ENCODE assay signal across 14 cellular contexts in the genomic region with DNA sequence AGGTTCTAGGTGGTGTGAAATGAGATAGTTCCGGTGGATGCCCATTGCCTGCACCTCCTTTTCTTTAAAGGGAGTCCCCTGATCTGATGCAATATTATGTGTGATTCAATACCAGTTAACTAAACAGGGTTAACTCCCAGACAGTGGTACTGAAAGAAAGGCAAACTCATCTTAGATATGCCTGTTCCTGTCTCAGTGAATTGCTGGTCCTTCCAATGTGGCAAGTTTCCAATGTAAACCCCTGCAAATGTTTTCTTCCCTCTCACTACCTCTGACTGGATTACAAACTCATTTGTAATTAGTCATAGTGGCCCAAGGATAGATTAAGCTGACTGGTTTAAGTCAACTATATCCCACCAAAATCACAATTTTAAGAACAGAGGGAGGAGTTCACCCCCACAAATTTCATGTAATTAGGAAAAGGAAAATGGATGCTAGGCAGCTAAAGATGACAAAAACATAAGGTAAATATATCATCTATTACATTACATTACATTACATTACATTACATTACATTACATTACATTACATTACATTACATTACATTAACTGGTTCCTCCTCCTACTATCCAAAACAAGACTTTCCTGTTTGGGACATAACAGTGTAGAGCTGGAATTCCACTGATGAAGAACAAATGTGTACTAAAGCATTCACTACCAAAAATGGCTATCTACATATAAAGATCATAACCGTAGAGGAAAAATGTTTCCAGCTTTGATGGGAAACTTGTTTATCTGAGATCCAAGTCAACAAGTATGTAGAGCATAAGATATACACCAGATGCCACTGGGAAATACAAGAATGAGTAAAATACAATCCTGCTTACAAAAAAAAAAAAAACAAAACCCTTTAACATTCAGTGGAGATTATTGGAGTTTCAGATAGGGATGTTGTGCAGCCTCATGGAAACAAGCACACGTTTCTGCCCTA.
DNase-seq lines count a peak whose midpoint lies in the region; TF ChIP-seq lines count a peak whose summit lies in the region.
"Had no signal": no experiment of that assay in that cellular context is flagged by ENCODE, and none has a peak within 500 bp of the region (broad histone marks: within the 10 kb centered on the region; RNA-seq: fewer than 3 reads in every experiment).

No MANE protein-coding gene starts in this region.

- no peak overlapping the region for H4K12ac ChIP-seq in trophoblast cell (ENCODE audit: low read depth, low read length)

- H3K18ac ChIP-seq in trophoblast cell (ENCODE audit: low read length), result no peak overlapping the region

- no peak overlapping the region for H2BK120ac ChIP-seq in trophoblast cell (ENCODE audit: insufficient read depth, low read length, poor library complexity)

- no peak overlapping the region for H3K23ac ChIP-seq in trophoblast cell (ENCODE audit: low read length)

- no peak overlapping the region for H4K91ac ChIP-seq in trophoblast cell (ENCODE audit: low read depth, low read length)

- peak overlapping the region; percentile 9 for H2BK12ac ChIP-seq in trophoblast cell (ENCODE audit: low read length)

- H3K4me3 ChIP-seq in fibroblast of mammary gland (ENCODE audit: control insufficient read depth, low read depth, low read length), result no peak overlapping the region
- H3K4me3 ChIP-seq in trophoblast cell (ENCODE audit: low read depth, low read length), result no peak overlapping the region
- H3K4me3 ChIP-seq: HAP-1, heart left ventricle, pancreas had no signal

- H3K9ac ChIP-seq in trophoblast cell (ENCODE audit: low read length), result no peak overlapping the region

- DNase-seq in HuH-7.5 (ENCODE audit: low spot score) (peak; percentile 4), amniotic epithelial cell (ENCODE audit: low read depth) (peak; percentile 15), fibroblast of mammary gland (ENCODE audit: low read depth) (peak; percentile 12), trophoblast cell (peak in 1 of 2 donors; percentile 92), NCI-H2081 (lab: John Stamatoyannopoulos, UW) (no peak), AML-193 (lab: John Stamatoyannopoulos, UW) (no peak), COLO829 (ENCODE audit: low spot score) (no peak)
- no peak for DNase-seq in activated CD4-positive, CD25-positive, alpha-beta regulatory T cell treated with anti-CD3 and anti-CD28 coated beads, Interleukin-2, amount 50 U/mL, for 72 hours
- DNase-seq: activated CD4-positive, alpha-beta T cell treated with anti-CD3 and anti-CD28 coated beads, Interleukin-2, amount 10 ng/mL, durations not matched to agents 7 days and 5 days; activated T-cell treated with anti-CD3 and anti-CD28 coated beads for 4 hours; heart left ventricle; NCI-H345; pancreas had no signal

- H2AFZ ChIP-seq in trophoblast cell (ENCODE audit: insufficient read depth, low read length, poor library complexity), result no peak overlapping the region

- H3K14ac ChIP-seq in trophoblast cell (ENCODE audit: low read length), result no peak overlapping the region

- no peaks in the 10 kb centered on the region for H3K36me3 ChIP-seq in trophoblast cell (ENCODE audit: control insufficient read depth in 1 of 2, insufficient read depth in 2 of 2, low read length in 2 of 2)
- H3K36me3 ChIP-seq: HAP-1, heart left ventricle, pancreas had no signal

- H3K79me1 ChIP-seq in trophoblast cell (ENCODE audit: low read length), result no peaks in the 10 kb centered on the region

- no peak for TF ChIP-seq CTCF in fibroblast of mammary gland (conservative IDR thresholded peaks at IDR 0.05; ENCODE audit: control insufficient read depth, insufficient read depth, low read depth, low read length)

- H3K79me2 ChIP-seq in trophoblast cell (ENCODE audit: control insufficient read depth, insufficient read depth, low read length, poor library complexity), result no peaks in the 10 kb centered on the region

- H3K4ac ChIP-seq in trophoblast cell (ENCODE audit: low read depth, low read length), result no peak overlapping the region

- H3K27me3 ChIP-seq in trophoblast cell (ENCODE audit: insufficient read depth, low read length), result no peaks in the 10 kb centered on the region
- H3K27me3 ChIP-seq: heart left ventricle, pancreas had no signal

- no peaks in the 10 kb centered on the region for H3K4me1 ChIP-seq in trophoblast cell (ENCODE audit: control insufficient read depth in 1 of 2, insufficient read depth in 2 of 2, low read length in 2 of 2)
- H3K4me1 ChIP-seq: heart left ventricle, pancreas had no signal

- no peak overlapping the region for H3K27ac ChIP-seq in trophoblast cell (ENCODE audit: low read depth, low read length)
- H3K27ac ChIP-seq: heart left ventricle, pancreas had no signal

- no peaks in the 10 kb centered on the region for H3K9me3 ChIP-seq in trophoblast cell (ENCODE audit: insufficient read depth, low read depth, low read length)
- H3K9me3 ChIP-seq: HAP-1, heart left ventricle, pancreas had no signal

- H2BK5ac ChIP-seq in trophoblast cell (ENCODE audit: low read depth, low read length, poor library complexity), result no peak overlapping the region

- H2AK5ac ChIP-seq in trophoblast cell (ENCODE audit: low read length), result no peak overlapping the region

- no CpG with 5 or more reads among the region's 3 CpGs for WGBS in trophoblast cell (ENCODE audit: extremely low coverage, insufficient coverage, insufficient read length)

- H3K4me2 ChIP-seq in trophoblast cell (ENCODE audit: low read length), result no peak overlapping the region

- no peak overlapping the region for H4K8ac ChIP-seq in trophoblast cell (ENCODE audit: low read depth, low read length)

Comparison
In these comparisons a context has a peak if more than half of its experiments do, and no peak if none do; other contexts are left out.
1. DNase-seq: peak in HuH-7.5 (single experiment), amniotic epithelial cell (single experiment) and fibroblast of mammary gland (single experiment); none in NCI-H2081 (0 of 2), AML-193 (0 of 2), COLO829 (single experiment) and activated CD4-positive, CD25-positive, alpha-beta regulatory T cell treated with anti-CD3 and anti-CD28 coated beads, Interleukin-2, amount 50 U/mL, for 72 hours (single experiment).